Comparison of ENCODE assay signal across 8 cellular contexts in the genomic region with DNA sequence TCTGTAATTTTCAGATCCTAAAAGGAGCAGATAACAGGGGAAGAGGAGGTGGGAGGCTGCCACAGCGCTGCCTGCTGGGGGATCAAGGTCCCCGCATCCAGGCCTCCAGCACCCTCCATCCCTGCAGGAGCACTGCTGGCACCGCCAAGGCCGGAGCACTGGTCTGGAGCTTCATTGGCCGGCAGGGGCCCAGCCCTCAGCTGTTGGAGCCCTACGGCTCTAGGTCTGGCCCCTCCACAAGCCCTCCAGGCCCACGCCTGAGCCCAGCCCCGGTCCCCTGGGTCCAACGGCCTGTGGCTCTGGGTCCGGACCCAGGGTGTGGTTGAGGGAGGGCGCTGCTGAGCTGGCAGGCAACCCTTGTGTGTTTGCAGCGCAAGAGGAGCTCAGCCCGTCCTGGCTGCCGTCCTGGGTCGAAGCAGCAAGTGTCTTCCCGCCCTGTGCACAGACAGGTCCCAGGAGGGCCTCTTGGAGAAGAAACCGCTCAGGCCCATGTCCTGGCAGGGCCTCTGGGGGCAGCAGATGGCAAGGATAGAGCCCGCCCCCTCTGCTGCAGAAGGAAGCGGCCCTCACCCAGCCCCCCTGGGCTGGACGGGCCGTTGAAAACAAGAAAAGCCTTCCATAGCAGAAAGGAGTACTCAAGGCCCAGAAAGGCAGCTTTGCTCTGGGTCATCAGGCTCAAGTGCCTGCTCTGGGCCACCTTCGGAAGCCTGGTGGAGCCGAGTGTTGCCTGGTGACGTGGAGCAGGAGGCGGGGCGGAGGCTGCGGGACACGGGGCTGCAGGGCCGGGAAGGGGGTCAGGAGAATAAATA. TPM values are rescaled to one million over a fixed set of nuclear protein-coding genes. Genes with fewer than 3 reads are reported as not detected.
A peak's percentile ranks its signal among the peaks of the same experiment; 100 is the strongest.
DNase-seq lines count a peak whose midpoint lies in the region; ATAC-seq and TF ChIP-seq lines count a peak whose summit lies in the region.

No MANE protein-coding gene starts in this region.

- H3K27me3 Mint-ChIP-seq in CD14-positive monocyte (ENCODE audit: low read depth in 3 of 3) (peaks cover 3 to 4% (median 3%) of the 10 kb centered on the region in 3 donors), WTC11 (ENCODE audit: low read depth) (no peaks in the 10 kb centered on the region)

- peak overlapping the region; percentile 84 to 93 for H3K4me3 Mint-ChIP-seq in CD14-positive monocyte
- peak overlapping the region; percentile 40; the same call in 1 of the 2 replicates for H3K4me3 Mint-ChIP-seq in WTC11

- no peaks in the 10 kb centered on the region for H3K27me3 ChIP-seq in hepatocyte
- no peaks in the 10 kb centered on the region for H3K27me3 ChIP-seq in subcutaneous abdominal adipose tissue (ENCODE audit: control insufficient read depth in 5 of 5, insufficient read depth in 4 of 5, low read length in 5 of 5)

- 75% methylated on average over 26 of the region's 29 CpGs for WGBS in hepatocyte (ENCODE audit: low lambda C conversion rate, missing lambda C conversion rate)

- CTCF ChIA-PET in WTC11 (lab: Charles Lee) = interaction anchor here (0.6 to 2.7 kb wide), 39 partner anchors 11 to 594 kb away, joined by 3 to 30 read pairs (median 4); a partner anchor contains a TSS

- peak overlapping the region in 3 of 5 donors; percentile 2 to 55 (median 14) for H3K9ac ChIP-seq in subcutaneous abdominal adipose tissue (ENCODE audit: low read length in 5 of 5)

- H3K9me3 Mint-ChIP-seq in CD14-positive monocyte (peaks cover 0 to 2% (median 0%) of the 10 kb centered on the region in 7 donors), WTC11 (no peaks in the 10 kb centered on the region)

- H3K4me1 ChIP-seq in hepatocyte (ENCODE audit: insufficient read depth) (peaks cover 18% of the 10 kb centered on the region), subcutaneous abdominal adipose tissue (ENCODE audit: control insufficient read depth in 5 of 5, insufficient read depth in 5 of 5, low read length in 5 of 5) (peaks cover 0 to 18% (median 12%) of the 10 kb centered on the region in 5 donors)

- peak overlapping the region in 4 of 7 donors; percentile 46 to 68 (median 61) for H3K27ac Mint-ChIP-seq in CD14-positive monocyte
- H3K27ac Mint-ChIP-seq in WTC11 = peak overlapping the region; percentile 98

- H3K4me1 Mint-ChIP-seq in CD14-positive monocyte = peaks cover 23% of the 10 kb centered on the region
- H3K4me1 Mint-ChIP-seq in WTC11 = peaks cover 20% of the 10 kb centered on the region

- no peak overlapping the region for H2AFZ ChIP-seq in hepatocyte

- H3K9me2 ChIP-seq in hepatocyte (replicated peaks; ENCODE audit: insufficient read depth) = no peaks in the 10 kb centered on the region

- H3K27ac ChIP-seq in hepatocyte (peak overlapping the region; percentile 93), subcutaneous abdominal adipose tissue (ENCODE audit: low read depth, low read length) (no peak overlapping the region)

- H3K4me2 ChIP-seq in hepatocyte = peak overlapping the region; percentile 67

- peak; percentile 71 for TF ChIP-seq CTCF in CD14-positive monocyte (IDR thresholded peaks at IDR 0.05)
- TF ChIP-seq CTCF in WTC11 (IDR thresholded peaks at IDR 0.05) = peak; percentile 33
- TF ChIP-seq CTCF in hepatocyte (IDR thresholded peaks at IDR 0.05; ENCODE audit: poor library complexity) = peak; percentile 16

- H3K36me3 Mint-ChIP-seq in CD14-positive monocyte (peaks cover 1 to 16% of the 10 kb centered on the region in 2 donors), WTC11 (no peaks in the 10 kb centered on the region)

- POLR2A ChIA-PET in WTC11 (lab: Charles Lee) = no interaction called here

- DNase-seq in CD14-positive monocyte (ENCODE audit: low spot score) (no peak), WTC11 (ENCODE audit: low spot score) (peak; percentile 71), hepatocyte (ENCODE audit: low spot score) (peak; percentile 46), SW480 (ENCODE audit: low spot score) (no peak)

- ATAC-seq in HG02981 (IDR thresholded peaks at IDR 0.05; ENCODE audit: unreplicated experiment) (peak; percentile 57), WTC11 (peak; percentile 88), GM18520 (IDR thresholded peaks at IDR 0.05; ENCODE audit: unreplicated experiment) (no peak), HG02870 (IDR thresholded peaks at IDR 0.05; ENCODE audit: unreplicated experiment) (no peak)

- H3K36me3 ChIP-seq in hepatocyte (replicated peaks; ENCODE audit: insufficient read depth, low read depth) (no peaks in the 10 kb centered on the region), subcutaneous abdominal adipose tissue (ENCODE audit: control insufficient read depth in 5 of 5, insufficient read depth in 5 of 5, low read length in 5 of 5) (peaks cover 0 to 10% (median 0%) of the 10 kb centered on the region in 5 donors)

- H3K4me3 ChIP-seq in hepatocyte (no peak overlapping the region), subcutaneous abdominal adipose tissue (ENCODE audit: low read depth in 1 of 5, low read length in 5 of 5) (peak overlapping the region in 4 of 5 donors; percentile 38 to 61 (median 42))

- no peaks in the 10 kb centered on the region for H4K20me1 ChIP-seq in hepatocyte (ENCODE audit: insufficient read depth, poor library complexity, severe bottlenecking)

- no peaks in the 10 kb centered on the region for H3K9me3 ChIP-seq in hepatocyte (ENCODE audit: low read depth)
- peaks cover 0 to under 1% (median 0%) of the 10 kb centered on the region in 5 donors for H3K9me3 ChIP-seq in subcutaneous abdominal adipose tissue (ENCODE audit: control insufficient read depth in 5 of 5, low read length in 5 of 5)

- no peaks in the 10 kb centered on the region for H3K79me2 ChIP-seq in hepatocyte

- intact Hi-C loops in CD14-positive monocyte (cut with micrococcal nuclease) = no loop called here

TF ChIP-seq in WTC11, 78 proteins besides CTCF, POLR2A, EP300 and RAD21 (continues in another document):
- TF ChIP-seq, protein P1, sequence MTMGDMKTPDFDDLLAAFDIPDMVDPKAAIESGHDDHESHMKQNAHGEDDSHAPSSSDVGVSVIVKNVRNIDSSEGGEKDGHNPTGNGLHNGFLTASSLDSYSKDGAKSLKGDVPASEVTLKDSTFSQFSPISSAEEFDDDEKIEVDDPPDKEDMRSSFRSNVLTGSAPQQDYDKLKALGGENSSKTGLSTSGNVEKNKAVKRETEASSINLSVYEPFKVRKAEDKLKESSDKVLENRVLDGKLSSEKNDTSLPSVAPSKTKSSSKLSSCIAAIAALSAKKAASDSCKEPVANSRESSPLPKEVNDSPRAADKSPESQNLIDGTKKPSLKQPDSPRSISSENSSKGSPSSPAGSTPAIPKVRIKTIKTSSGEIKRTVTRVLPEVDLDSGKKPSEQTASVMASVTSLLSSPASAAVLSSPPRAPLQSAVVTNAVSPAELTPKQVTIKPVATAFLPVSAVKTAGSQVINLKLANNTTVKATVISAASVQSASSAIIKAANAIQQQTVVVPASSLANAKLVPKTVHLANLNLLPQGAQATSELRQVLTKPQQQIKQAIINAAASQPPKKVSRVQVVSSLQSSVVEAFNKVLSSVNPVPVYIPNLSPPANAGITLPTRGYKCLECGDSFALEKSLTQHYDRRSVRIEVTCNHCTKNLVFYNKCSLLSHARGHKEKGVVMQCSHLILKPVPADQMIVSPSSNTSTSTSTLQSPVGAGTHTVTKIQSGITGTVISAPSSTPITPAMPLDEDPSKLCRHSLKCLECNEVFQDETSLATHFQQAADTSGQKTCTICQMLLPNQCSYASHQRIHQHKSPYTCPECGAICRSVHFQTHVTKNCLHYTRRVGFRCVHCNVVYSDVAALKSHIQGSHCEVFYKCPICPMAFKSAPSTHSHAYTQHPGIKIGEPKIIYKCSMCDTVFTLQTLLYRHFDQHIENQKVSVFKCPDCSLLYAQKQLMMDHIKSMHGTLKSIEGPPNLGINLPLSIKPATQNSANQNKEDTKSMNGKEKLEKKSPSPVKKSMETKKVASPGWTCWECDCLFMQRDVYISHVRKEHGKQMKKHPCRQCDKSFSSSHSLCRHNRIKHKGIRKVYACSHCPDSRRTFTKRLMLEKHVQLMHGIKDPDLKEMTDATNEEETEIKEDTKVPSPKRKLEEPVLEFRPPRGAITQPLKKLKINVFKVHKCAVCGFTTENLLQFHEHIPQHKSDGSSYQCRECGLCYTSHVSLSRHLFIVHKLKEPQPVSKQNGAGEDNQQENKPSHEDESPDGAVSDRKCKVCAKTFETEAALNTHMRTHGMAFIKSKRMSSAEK (CRISPR knock-in tag; IDR thresholded peaks at IDR 0.05; ENCODE audit: borderline replicate concordance) = no peak
- TF ChIP-seq GABPB1 (CRISPR knock-in tag; IDR thresholded peaks at IDR 0.05) (no peak), TCF7 (CRISPR knock-in tag; IDR thresholded peaks at IDR 0.05; ENCODE audit: low read depth) (no peak), SMAD3 (CRISPR knock-in tag; IDR thresholded peaks at IDR 0.05; ENCODE audit: borderline replicate concordance) (no peak), FOXK1 (CRISPR knock-in tag; IDR thresholded peaks at IDR 0.05) (0 out of 2 replicates have a peak, but pooled peaks have one; percentile 29), ZBTB21 (CRISPR knock-in tag; IDR thresholded peaks at IDR 0.05; ENCODE audit: borderline replicate concordance) (no peak)
- TF ChIP-seq, protein P2, sequence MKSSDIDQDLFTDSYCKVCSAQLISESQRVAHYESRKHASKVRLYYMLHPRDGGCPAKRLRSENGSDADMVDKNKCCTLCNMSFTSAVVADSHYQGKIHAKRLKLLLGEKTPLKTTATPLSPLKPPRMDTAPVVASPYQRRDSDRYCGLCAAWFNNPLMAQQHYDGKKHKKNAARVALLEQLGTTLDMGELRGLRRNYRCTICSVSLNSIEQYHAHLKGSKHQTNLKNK (CRISPR knock-in tag; IDR thresholded peaks at IDR 0.05) = no peak
- TF ChIP-seq, protein P3, sequence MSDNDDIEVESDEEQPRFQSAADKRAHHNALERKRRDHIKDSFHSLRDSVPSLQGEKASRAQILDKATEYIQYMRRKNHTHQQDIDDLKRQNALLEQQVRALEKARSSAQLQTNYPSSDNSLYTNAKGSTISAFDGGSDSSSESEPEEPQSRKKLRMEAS (CRISPR knock-in tag; IDR thresholded peaks at IDR 0.05) = 0 out of 2 replicates have a peak, but pooled peaks have one; percentile 24
- TF ChIP-seq, protein P4, sequence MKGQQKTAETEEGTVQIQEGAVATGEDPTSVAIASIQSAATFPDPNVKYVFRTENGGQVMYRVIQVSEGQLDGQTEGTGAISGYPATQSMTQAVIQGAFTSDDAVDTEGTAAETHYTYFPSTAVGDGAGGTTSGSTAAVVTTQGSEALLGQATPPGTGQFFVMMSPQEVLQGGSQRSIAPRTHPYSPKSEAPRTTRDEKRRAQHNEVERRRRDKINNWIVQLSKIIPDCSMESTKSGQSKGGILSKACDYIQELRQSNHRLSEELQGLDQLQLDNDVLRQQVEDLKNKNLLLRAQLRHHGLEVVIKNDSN (CRISPR knock-in tag; IDR thresholded peaks at IDR 0.05) = no peak

RNA-seq across cellular contexts. Expression of a gene that starts 35.7 kb away (rescaled TPM):
- polyA plus RNA-seq in CD14-positive monocyte (under 1 TPM; 0.11 to 0.75 TPM), hepatocyte (3.2 and 4.0 TPM in 2 replicates)
- total RNA-seq in WTC11 (2021) (18.9 to 22.0 TPM (median 21.8 TPM) in 3 replicates), hepatocyte (3.1 and 4.2 TPM in 2 replicates)

RNA-seq across cellular contexts. Expression of a gene that starts 52.5 kb away (rescaled TPM):
- polyA plus RNA-seq in CD14-positive monocyte (over 10,000 TPM; 20,280 to 23,749 TPM), hepatocyte (6,911 and 7,012 TPM in 2 replicates)
- total RNA-seq in WTC11 (2021) (4,967 to 5,221 TPM (median 5,193 TPM) in 3 replicates), hepatocyte (1,721 and 2,048 TPM in 2 replicates)

RNA-seq across cellular contexts. Expression of a gene that starts 54.3 kb away (rescaled TPM):
- polyA plus RNA-seq in CD14-positive monocyte (under 1 TPM; 0.64 to 0.70 TPM), hepatocyte (15.2 and 18.1 TPM in 2 replicates)
- total RNA-seq in WTC11 (2021) (29.1 to 55.0 TPM (median 34.2 TPM) in 3 replicates), hepatocyte (28.2 and 52.8 TPM in 2 replicates)

Comparison
In these comparisons a context has a peak if more than half of its experiments do, and no peak if none do; other contexts are left out.
1. DNase-seq: peak in WTC11 (single experiment) and hepatocyte (single experiment); none in CD14-positive monocyte (single experiment) and SW480 (single experiment).
2. CTCF ChIP-seq: peak in every context shown above with its lines; median percentile 71 in CD14-positive monocyte; 33 in WTC11; 16 in hepatocyte.
3. ATAC-seq: peak in HG02981 (single experiment) and WTC11 (single experiment); none in GM18520 (single experiment) and HG02870 (single experiment).